Comparison of ENCODE assay signal across 19 cellular contexts in the genomic region with DNA sequence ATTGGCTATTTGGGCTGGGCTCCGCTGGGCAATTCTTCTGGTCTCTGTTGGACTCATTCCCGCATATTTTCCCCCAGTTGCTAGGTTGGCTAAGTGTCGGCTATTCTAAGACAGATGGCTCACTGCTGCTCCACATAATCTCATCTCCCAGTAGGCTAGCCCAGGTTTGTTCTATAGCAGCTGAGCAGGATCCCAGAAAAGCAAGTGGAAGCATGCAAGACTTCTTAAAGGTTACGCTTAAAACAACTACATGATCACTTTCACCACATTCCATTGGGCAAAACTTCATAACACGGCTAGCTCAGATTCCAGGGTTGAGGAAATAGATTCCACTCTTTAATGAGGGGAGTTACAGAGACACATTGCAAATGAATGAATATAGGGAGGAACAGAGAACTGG.
"Had no signal": no experiment of that assay in that cellular context is flagged by ENCODE, and none has a peak within 500 bp of the region (broad histone marks: within the 10 kb centered on the region; RNA-seq: fewer than 3 reads in every experiment).

No MANE protein-coding gene starts in this region.

- H3K4me1 ChIP-seq: body of pancreas, colonic mucosa, esophagus muscularis mucosa, lower lobe of right lung, suprapubic skin, transverse colon, vagina had no signal

- H3K27me3 ChIP-seq: body of pancreas, colonic mucosa, esophagus muscularis mucosa, hepatocyte, suprapubic skin, transverse colon, vagina had no signal

- H3K27me3 Mint-ChIP-seq: activated naive CD8-positive, alpha-beta T cell treated with anti-CD3 and anti-CD28 coated beads for 36 hours; progenitor cell of endocrine pancreas; stimulated activated naive CD8-positive, alpha-beta T cell treated with anti-CD3 and anti-CD28 coated beads, Interleukin-15, amount 100 ng/mL, for 72 hours had no signal

- H3K9me3 ChIP-seq: body of pancreas, colonic mucosa, lower lobe of right lung had no signal

- H3K4me1 Mint-ChIP-seq: stimulated activated naive CD8-positive, alpha-beta T cell treated with anti-CD3 and anti-CD28 coated beads, Interleukin-15, amount 100 ng/mL, for 72 hours had no signal

- H2AFZ ChIP-seq: hepatocyte had no signal

- H3K4me3 ChIP-seq: body of pancreas, colonic mucosa, esophagus muscularis mucosa, hepatocyte, lower lobe of right lung, suprapubic skin, transverse colon, vagina had no signal

- H3K4me3 Mint-ChIP-seq: activated naive CD8-positive, alpha-beta T cell treated with anti-CD3 and anti-CD28 coated beads for 36 hours; stimulated activated naive CD8-positive, alpha-beta T cell treated with anti-CD3 and anti-CD28 coated beads, Interleukin-15, amount 100 ng/mL, for 72 hours had no signal

- H3K36me3 ChIP-seq: colonic mucosa, lower lobe of right lung, transverse colon had no signal

- H3K27ac Mint-ChIP-seq: activated naive CD8-positive, alpha-beta T cell treated with anti-CD3 and anti-CD28 coated beads for 36 hours; progenitor cell of endocrine pancreas; stimulated activated naive CD8-positive, alpha-beta T cell treated with anti-CD3 and anti-CD28 coated beads, Interleukin-15, amount 100 ng/mL, for 72 hours had no signal

- ATAC-seq: body of pancreas; lower lobe of right lung; stimulated activated naive CD8-positive, alpha-beta T cell treated with anti-CD3 and anti-CD28 coated beads, Interleukin-15, amount 100 ng/mL, for 72 hours had no signal

- H3K4me2 ChIP-seq: hepatocyte had no signal

- H3K27ac ChIP-seq: body of pancreas, colonic mucosa, esophagus muscularis mucosa, hepatocyte, lower lobe of right lung, suprapubic skin, transverse colon, vagina, WERI-Rb-1 had no signal

- DNase-seq: activated CD4-positive, alpha-beta T cell treated with anti-CD3 and anti-CD28 coated beads for 1 hour; activated CD4-positive, alpha-beta T cell treated with anti-CD3 and anti-CD28 coated beads, Interleukin-2, amount 50 U/mL, for 4 hours; activated naive CD4-positive, alpha-beta T cell; activated naive CD8-positive, alpha-beta T cell treated with anti-CD3 and anti-CD28 coated beads for 36 hours; amniotic stem cell; body of pancreas; central memory CD4-positive, alpha-beta T cell; colonic mucosa; lower lobe of right lung; midbrain; occipital lobe; stimulated activated naive CD8-positive, alpha-beta T cell treated with anti-CD3 and anti-CD28 coated beads, Interleukin-15, amount 100 ng/mL, for 72 hours; transverse colon; WERI-Rb-1 had no signal
